ENCODE assay signal across 1 cellular context in genomic region chr7:80870806-80871205, GRCh38.
TF ChIP-seq lines count a peak whose summit lies in the region.

No MANE protein-coding gene starts in this region.

TF ChIP-seq in HEK293, 187 proteins besides CTCF, POLR2A, EP300 and RAD21 (continued from another document and continues in another):
- 0 out of 2 replicates have a peak, but pooled peaks have one; percentile 23 for TF ChIP-seq ZNF10 (tag by site-specific recombination; IDR thresholded peaks at IDR 0.05)
- TF ChIP-seq ELK4 (IDR thresholded peaks at IDR 0.05; ENCODE audit: borderline replicate concordance, low read depth, low read length) = no peak
- no peak for TF ChIP-seq REPIN1 (tag by site-specific recombination; IDR thresholded peaks at IDR 0.05; ENCODE audit: low read depth)
- TF ChIP-seq ZNF777 (tag by site-specific recombination; IDR thresholded peaks at IDR 0.05; ENCODE audit: borderline replicate concordance) = no peak
- 0 out of 2 replicates have a peak, but pooled peaks have one; percentile 19 for TF ChIP-seq SCRT2 (tag by site-specific recombination; IDR thresholded peaks at IDR 0.05)
- no peak for TF ChIP-seq SP3 (tag by site-specific recombination; IDR thresholded peaks at IDR 0.05)
- no peak for TF ChIP-seq ZSCAN16 (tag by site-specific recombination; IDR thresholded peaks at IDR 0.05)
- peak; percentile 70 for TF ChIP-seq ZBTB20 (tag by site-specific recombination; IDR thresholded peaks at IDR 0.05)
- TF ChIP-seq ZNF561 (tag by site-specific recombination; IDR thresholded peaks at IDR 0.05; ENCODE audit: borderline replicate concordance) = no peak
- peak; percentile 95 for TF ChIP-seq ZNF843 (tag by site-specific recombination; IDR thresholded peaks at IDR 0.05)
- no peak for TF ChIP-seq ZNF19 (tag by site-specific recombination; IDR thresholded peaks at IDR 0.05; ENCODE audit: low read depth)
- TF ChIP-seq HIC1 (tag by site-specific recombination; IDR thresholded peaks at IDR 0.05) = peak; percentile 88
- TF ChIP-seq ZNF24 (tag by site-specific recombination; IDR thresholded peaks at IDR 0.05) = peak; percentile 69; the same call in 1 of the 2 replicates
- peak; percentile 57; the same call in 1 of the 2 replicates for TF ChIP-seq ZFP69B (tag by site-specific recombination; IDR thresholded peaks at IDR 0.05)
- peak; percentile 65 for TF ChIP-seq ZXDB (tag by site-specific recombination; IDR thresholded peaks at IDR 0.05)
- no peak for TF ChIP-seq ZNF830 (tag by site-specific recombination; IDR thresholded peaks at IDR 0.05; ENCODE audit: low read depth)
- TF ChIP-seq KLF16 (tag by site-specific recombination; IDR thresholded peaks at IDR 0.05) = no peak
- no peak for TF ChIP-seq ZNF174 (tag by site-specific recombination; IDR thresholded peaks at IDR 0.05)
- TF ChIP-seq ZNF112 (tag by site-specific recombination; IDR thresholded peaks at IDR 0.05) = no peak
- TF ChIP-seq YY2 (tag by site-specific recombination; IDR thresholded peaks at IDR 0.05) = no peak
- no peak for TF ChIP-seq ZNF266 (tag by site-specific recombination; IDR thresholded peaks at IDR 0.05; ENCODE audit: low read depth)
- TF ChIP-seq ZNF157 (tag by site-specific recombination; IDR thresholded peaks at IDR 0.05) = no peak
- TF ChIP-seq OSR2 (tag by site-specific recombination; IDR thresholded peaks at IDR 0.05) = peak; percentile 81
- no peak for TF ChIP-seq ZNF423 (tag by site-specific recombination; IDR thresholded peaks at IDR 0.05)
- TF ChIP-seq ZNF629 (tag by site-specific recombination; IDR thresholded peaks at IDR 0.05) = peak; percentile 94
- no peak for TF ChIP-seq ZNF521 (tag by site-specific recombination; IDR thresholded peaks at IDR 0.05)
- TF ChIP-seq WT1 (tag by site-specific recombination; IDR thresholded peaks at IDR 0.05) = peak; percentile 59
- TF ChIP-seq TSHZ1 (tag by site-specific recombination; IDR thresholded peaks at IDR 0.05; ENCODE audit: borderline replicate concordance) = peak; percentile 70; the same call in 1 of the 2 replicates
- peak; percentile 38; the same call in 1 of the 2 replicates for TF ChIP-seq ZNF18 (tag by site-specific recombination; IDR thresholded peaks at IDR 0.05)
- TF ChIP-seq ZBTB21 (tag by site-specific recombination; IDR thresholded peaks at IDR 0.05) = peak; percentile 39; the same call in 1 of the 2 replicates
- no peak for TF ChIP-seq ZNF701 (tag by site-specific recombination; IDR thresholded peaks at IDR 0.05)
- no peak; the same call in 1 of the 2 replicates for TF ChIP-seq SP2 (tag by site-specific recombination; IDR thresholded peaks at IDR 0.05)
- TF ChIP-seq ZNF600 (tag by site-specific recombination; IDR thresholded peaks at IDR 0.05) = no peak
- TF ChIP-seq ZBTB10 (tag by site-specific recombination; IDR thresholded peaks at IDR 0.05) = no peak
- no peak for TF ChIP-seq KLF1 (tag by site-specific recombination; IDR thresholded peaks at IDR 0.05)
- no peak for TF ChIP-seq ZSCAN18 (tag by site-specific recombination; IDR thresholded peaks at IDR 0.05)
- no peak for TF ChIP-seq ZNF664 (tag by site-specific recombination; IDR thresholded peaks at IDR 0.05)
- TF ChIP-seq ZNF169 (tag by site-specific recombination; IDR thresholded peaks at IDR 0.05) = no peak
- TF ChIP-seq INSM2 (tag by site-specific recombination; IDR thresholded peaks at IDR 0.05) = peak; percentile 79; the same call in 1 of the 2 replicates
- no peak for TF ChIP-seq BCL11B (tag by site-specific recombination; IDR thresholded peaks at IDR 0.05; ENCODE audit: low read depth)
- peak; percentile 98 for TF ChIP-seq PRDM6 (tag by site-specific recombination; IDR thresholded peaks at IDR 0.05)
- TF ChIP-seq ZNF558 (tag by site-specific recombination; IDR thresholded peaks at IDR 0.05) = no peak
- 0 out of 2 replicates have a peak, but pooled peaks have one; percentile 68 for TF ChIP-seq ZBTB1 (tag by site-specific recombination; IDR thresholded peaks at IDR 0.05)
- TF ChIP-seq ZNF48 (tag by site-specific recombination; IDR thresholded peaks at IDR 0.05) = no peak
- TF ChIP-seq ZBTB7A (tag by site-specific recombination; IDR thresholded peaks at IDR 0.05; ENCODE audit: low read depth) = no peak
- TF ChIP-seq ZNF76 (tag by site-specific recombination; IDR thresholded peaks at IDR 0.05; ENCODE audit: borderline replicate concordance, low read depth) = peak; percentile 23; the same call in 1 of the 2 replicates
- TF ChIP-seq SP7 (tag by site-specific recombination; IDR thresholded peaks at IDR 0.05) = peak; percentile 92
- no peak for TF ChIP-seq ZNF473 (tag by site-specific recombination; IDR thresholded peaks at IDR 0.05)
- no peak for TF ChIP-seq ZNF621 (tag by site-specific recombination; IDR thresholded peaks at IDR 0.05)
- no peak for TF ChIP-seq GLIS2 (tag by site-specific recombination; IDR thresholded peaks at IDR 0.05)
- TF ChIP-seq ZNF140 (tag by site-specific recombination; IDR thresholded peaks at IDR 0.05) = no peak
- TF ChIP-seq MYNN (tag by site-specific recombination; IDR thresholded peaks at IDR 0.05; ENCODE audit: borderline replicate concordance) = peak; percentile 75; the same call in 1 of the 2 replicates
- TF ChIP-seq ZNF404 (tag by site-specific recombination; IDR thresholded peaks at IDR 0.05) = no peak
- TF ChIP-seq ZFP41 (tag by site-specific recombination; IDR thresholded peaks at IDR 0.05; ENCODE audit: borderline replicate concordance) = no peak
- no peak for TF ChIP-seq ZNF571 (tag by site-specific recombination; IDR thresholded peaks at IDR 0.05)
- TF ChIP-seq ZNF214 (tag by site-specific recombination; IDR thresholded peaks at IDR 0.05; ENCODE audit: borderline replicate concordance) = no peak
- peak; percentile 33; the same call in 1 of the 2 replicates for TF ChIP-seq ZSCAN30 (tag by site-specific recombination; IDR thresholded peaks at IDR 0.05)
- TF ChIP-seq ZNF366 (tag by site-specific recombination; conservative IDR thresholded peaks at IDR 0.05) = peak; percentile 94
